Comparison of ENCODE assay signal across 22 cellular contexts in the genomic region with DNA sequence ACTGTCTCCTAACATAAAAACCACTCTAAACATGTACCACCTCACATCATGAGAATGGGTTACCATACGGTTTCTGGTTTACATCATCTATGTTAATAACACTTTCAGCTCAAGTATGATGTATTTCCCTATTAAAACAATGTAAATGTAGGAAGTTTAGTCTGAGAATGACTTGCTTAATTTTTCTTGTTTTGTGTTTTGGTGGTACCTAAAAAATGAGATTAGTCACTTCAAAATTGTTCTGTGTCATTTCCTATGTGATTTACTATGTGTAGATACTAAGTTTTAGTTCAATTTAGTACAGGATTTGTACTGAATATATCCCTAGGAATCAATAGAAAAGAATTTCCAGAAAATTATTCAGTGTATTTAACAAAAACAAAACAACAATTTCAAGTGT.
DNase-seq lines count a peak whose midpoint lies in the region; ATAC-seq, FAIRE-seq and TF ChIP-seq lines count a peak whose summit lies in the region.
"Had no signal": no experiment of that assay in that cellular context is flagged by ENCODE, and none has a peak within 500 bp of the region (broad histone marks: within the 10 kb centered on the region; RNA-seq: fewer than 3 reads in every experiment).

No MANE protein-coding gene starts in this region.

- peak; percentile 22 for ATAC-seq in naive thymus-derived CD4-positive, alpha-beta T cell

- 0 out of 2 replicates have a peak, but pooled peaks cover 5% of the 10 kb centered on the region for H3K36me3 Mint-ChIP-seq in HFFc6 (ENCODE audit: low read depth)
- H3K36me3 Mint-ChIP-seq in naive thymus-derived CD4-positive, alpha-beta T cell: no peaks in the 10 kb centered on the region

- peak; percentile 19 for FAIRE-seq in H1 (lab: Jason Lieb, UNC)
- FAIRE-seq: GM12891, HTR-8/SVneo had no signal

- no peaks in the 10 kb centered on the region for H3K27me3 ChIP-seq in H1 (replicated peaks in 1 of 4; ENCODE audit: control insufficient read depth in 3 of 4, extremely low read depth in 1 of 4, insufficient read depth in 3 of 4, low read length in 3 of 4)
- no peaks in the 10 kb centered on the region for H3K27me3 ChIP-seq in naive thymus-derived CD4-positive, alpha-beta T cell (ENCODE audit: control insufficient read depth in 2 of 2, insufficient read depth in 2 of 2, low read length in 2 of 2)
- H3K27me3 ChIP-seq: MG63 had no signal

- no peak overlapping the region for H3K4me2 ChIP-seq in H1 (ENCODE audit: insufficient read depth in 1 of 2, low read depth in 2 of 2, low read length in 2 of 2)

- no peak overlapping the region for H3K18ac ChIP-seq in H1 (ENCODE audit: extremely low read depth, low read length)

- H3K9me3 ChIP-seq in H1 (ENCODE audit: insufficient read depth in 2 of 2, low read depth in 1 of 2, low read length in 1 of 2): no peaks in the 10 kb centered on the region
- H3K9me3 ChIP-seq in naive thymus-derived CD4-positive, alpha-beta T cell (ENCODE audit: control insufficient read depth in 2 of 3, low read length in 3 of 3): no peaks in the 10 kb centered on the region
- H3K9me3 ChIP-seq: MG63 had no signal

- no peak for TF ChIP-seq EP300 in H1 (IDR thresholded peaks at IDR 0.05; ENCODE audit: borderline replicate concordance in 1 of 2, low read depth in 2 of 2, low read length in 2 of 2)

- CTCF ChIA-PET in H1 (lab: Charles Lee; ENCODE audit: partially characterized antibody): no interaction called here
- CTCF ChIA-PET in naive thymus-derived CD4-positive, alpha-beta T cell (lab: Charles Lee): no interaction called here

- no peak for TF ChIP-seq RAD21 in H1 (IDR thresholded peaks at IDR 0.05 in 1 of 2, conservative IDR thresholded peaks at IDR 0.05 in 1 of 2; ENCODE audit: low read depth in 2 of 2, low read length in 2 of 2)

- no peak overlapping the region for H2AK5ac ChIP-seq in H1 (ENCODE audit: low read depth, low read length)

- no peak overlapping the region for H2BK20ac ChIP-seq in H1 (ENCODE audit: low read length)

- no peak overlapping the region for H3K9ac ChIP-seq in H1 (replicated peaks in 1 of 4; ENCODE audit: extremely low read depth in 1 of 4, low read depth in 3 of 4, low read length in 3 of 4)

- H3K79me1 ChIP-seq in H1 (ENCODE audit: low read depth, low read length): no peaks in the 10 kb centered on the region

- no peak overlapping the region for H2AFZ ChIP-seq in H1 (ENCODE audit: low read length)

- no peaks in the 10 kb centered on the region for H3K9me3 Mint-ChIP-seq in HFFc6
- peaks cover 0 to 11% (median 0%) of the 10 kb centered on the region in 11 donors for H3K9me3 Mint-ChIP-seq in naive thymus-derived CD4-positive, alpha-beta T cell

- WGBS in H1 (ENCODE audit: extremely low coverage in 1 of 2, insufficient coverage in 1 of 2, insufficient read length in 1 of 2, insufficient replicate concordance in 2 of 2, low coverage in 1 of 2, low lambda C conversion rate in 2 of 2, missing lambda C conversion rate in 1 of 2), 2 experiments: 92% methylated on average over 1 of the region's 1 CpG; no CpG with 5 or more reads in 1 of the 2 experiments

- H3K56ac ChIP-seq in H1 (replicated peaks; ENCODE audit: insufficient read length, low read depth, low read length): no peak overlapping the region

- H2BK120ac ChIP-seq in H1 (replicated peaks; ENCODE audit: low read depth, low read length): no peak overlapping the region

- no peaks in the 10 kb centered on the region for H3K23me2 ChIP-seq in H1 (ENCODE audit: low read depth, low read length)

- peak; percentile 8 for DNase-seq in EL
- no peak for DNase-seq in HFFc6
- no peak for DNase-seq in H1 (ENCODE audit: low read depth in 1 of 2, low spot score in 2 of 2)
- DNase-seq in naive thymus-derived CD4-positive, alpha-beta T cell: no peak
- DNase-seq in NCI-H82 treated with DMSO at 0.1 percent for 48 hours (lab: John Stamatoyannopoulos, UW; ENCODE audit: unreplicated experiment): no peak
- no peak for DNase-seq in COLO668 (lab: John Stamatoyannopoulos, UW; ENCODE audit: unreplicated experiment)
- DNase-seq in 8988T: no peak
- DNase-seq: COR-L47; DMS153; H7; IMR-90; MG63; NCI-H1092 treated with DMSO at 0.1 percent for 48 hours; NCI-H1694; NCI-H2081 treated with DMSO at 0.1 percent for 48 hours; NCI-H446 treated with DMSO at 0.1 percent for 48 hours; NK-92 treated with Interleukin-12 subunit alpha and Interleukin-12 subunit beta, amount 100 ng/mL, for 24 hours; Right ventricle myocardium superior had no signal

- H3K27me3 Mint-ChIP-seq in HFFc6 (ENCODE audit: insufficient read depth): no peaks in the 10 kb centered on the region
- no peaks in the 10 kb centered on the region for H3K27me3 Mint-ChIP-seq in naive thymus-derived CD4-positive, alpha-beta T cell
- H3K27me3 Mint-ChIP-seq: B cell had no signal

- no peak overlapping the region for H4K91ac ChIP-seq in H1 (replicated peaks; ENCODE audit: insufficient read length, low read length)

- H3K27ac Mint-ChIP-seq in HFFc6: peak overlapping the region; percentile 14; the same call in 1 of the 2 replicates
- no peak overlapping the region for H3K27ac Mint-ChIP-seq in naive thymus-derived CD4-positive, alpha-beta T cell
- H3K27ac Mint-ChIP-seq: B cell had no signal

- TF ChIP-seq POLR2A in H1 (IDR thresholded peaks at IDR 0.05; ENCODE audit: control extremely low read depth in 1 of 2, low read depth in 2 of 2, low read length in 2 of 2): no peak

- no peaks in the 10 kb centered on the region for H3K4me1 ChIP-seq in H1 (replicated peaks in 1 of 4; ENCODE audit: control insufficient read depth in 3 of 4, insufficient read depth in 4 of 4, low read length in 3 of 4)
- H3K4me1 ChIP-seq in naive thymus-derived CD4-positive, alpha-beta T cell (ENCODE audit: control insufficient read depth in 2 of 2, insufficient read depth in 2 of 2, low read length in 2 of 2): no peaks in the 10 kb centered on the region

- no peak overlapping the region for H3K23ac ChIP-seq in H1 (ENCODE audit: insufficient read length)

- H3K27ac ChIP-seq in H1 (ENCODE audit: low read depth, low read length): no peak overlapping the region
- H3K27ac ChIP-seq in naive thymus-derived CD4-positive, alpha-beta T cell (ENCODE audit: low read depth, low read length): no peak overlapping the region
- H3K27ac ChIP-seq: HL-60 had no signal

- H3K4ac ChIP-seq in H1 (replicated peaks; ENCODE audit: insufficient read length, low read depth, low read length): no peak overlapping the region

- no peak overlapping the region for H3K14ac ChIP-seq in H1 (ENCODE audit: insufficient read length)

- no peak overlapping the region for H4K8ac ChIP-seq in H1 (ENCODE audit: extremely low read depth, insufficient read depth, low read length)

- H3K4me3 Mint-ChIP-seq in HFFc6: no peak overlapping the region
- no peak overlapping the region for H3K4me3 Mint-ChIP-seq in naive thymus-derived CD4-positive, alpha-beta T cell
- H3K4me3 Mint-ChIP-seq: B cell had no signal

- H3K4me3 ChIP-seq in H1 (ENCODE audit: extremely low read depth in 1 of 4, insufficient read depth in 2 of 4, low read depth in 3 of 4, low read length in 4 of 4): no peak overlapping the region
- no peak overlapping the region for H3K4me3 ChIP-seq in naive thymus-derived CD4-positive, alpha-beta T cell (ENCODE audit: low read length)
- H3K4me3 ChIP-seq: MG63 had no signal

- peaks cover 51% of the 10 kb centered on the region for H3K4me1 Mint-ChIP-seq in HFFc6 (ENCODE audit: low read depth)
- no peaks in the 10 kb centered on the region for H3K4me1 Mint-ChIP-seq in naive thymus-derived CD4-positive, alpha-beta T cell
- H3K4me1 Mint-ChIP-seq: B cell had no signal

- no peaks in the 10 kb centered on the region for H3K36me3 ChIP-seq in H1 (ENCODE audit: control insufficient read depth in 2 of 4, insufficient read depth in 4 of 4, low read length in 3 of 4)
- H3K36me3 ChIP-seq in naive thymus-derived CD4-positive, alpha-beta T cell (ENCODE audit: control insufficient read depth in 2 of 3, insufficient read depth in 3 of 3, low read length in 3 of 3): no peaks in the 10 kb centered on the region
- H3K36me3 ChIP-seq: MG63 had no signal

- TF ChIP-seq CTCF in HFFc6 (IDR thresholded peaks at IDR 0.05): no peak
- TF ChIP-seq CTCF in H1 (IDR thresholded peaks at IDR 0.05; ENCODE audit: control extremely low read depth in 1 of 3, insufficient read depth in 1 of 3, low read depth in 1 of 3, low read length in 3 of 3): no peak

- H2BK15ac ChIP-seq in H1 (ENCODE audit: low read length): no peak overlapping the region

- POLR2A ChIA-PET in H1 (lab: Charles Lee; ENCODE audit: partially characterized antibody): no interaction called here
- POLR2A ChIA-PET in naive thymus-derived CD4-positive, alpha-beta T cell (lab: Charles Lee): no interaction called here

- H4K5ac ChIP-seq in H1 (ENCODE audit: insufficient read length, low read depth, low read length): no peak overlapping the region

- no peak overlapping the region for H2BK12ac ChIP-seq in H1 (ENCODE audit: low read depth, low read length)

- H3K79me2 ChIP-seq in H1 (ENCODE audit: control insufficient read depth in 1 of 2, insufficient read depth in 2 of 2, low read length in 2 of 2): no peaks in the 10 kb centered on the region

- H2BK5ac ChIP-seq in H1 (ENCODE audit: low read depth, low read length): no peak overlapping the region

- intact Hi-C loops in naive thymus-derived CD4-positive, alpha-beta T cell (cut with micrococcal nuclease): no loop called here

- H4K20me1 ChIP-seq in H1 (replicated peaks in 1 of 2; ENCODE audit: control insufficient read depth in 1 of 2, insufficient read depth in 2 of 2, low read length in 2 of 2): no peaks in the 10 kb centered on the region

TF ChIP-seq in H1, 55 proteins besides CTCF, POLR2A, EP300 and RAD21 (continues in another document):
- TF ChIP-seq CTBP2 (IDR thresholded peaks at IDR 0.05; ENCODE audit: borderline replicate concordance, insufficient read depth, insufficient read length, low read length) (no peak), SUZ12 (IDR thresholded peaks at IDR 0.05; ENCODE audit: low read length) (no peak), HDAC6 (IDR thresholded peaks at IDR 0.05; ENCODE audit: low read depth, low read length) (no peak), MAX (IDR thresholded peaks at IDR 0.05) (no peak), KDM4A (IDR thresholded peaks at IDR 0.05; ENCODE audit: low read depth, low read length, severe bottlenecking) (no peak), FOSL1 (IDR thresholded peaks at IDR 0.05; ENCODE audit: insufficient read depth, low read depth, low read length) (no peak), ASH2L (IDR thresholded peaks at IDR 0.05; ENCODE audit: low read length) (no peak)
- TF ChIP-seq, protein P1, sequence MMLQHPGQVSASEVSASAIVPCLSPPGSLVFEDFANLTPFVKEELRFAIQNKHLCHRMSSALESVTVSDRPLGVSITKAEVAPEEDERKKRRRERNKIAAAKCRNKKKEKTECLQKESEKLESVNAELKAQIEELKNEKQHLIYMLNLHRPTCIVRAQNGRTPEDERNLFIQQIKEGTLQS (IDR thresholded peaks at IDR 0.05; ENCODE audit: insufficient read depth, low read depth, low read length): no peak
